ENCODE assay signal across 23 cellular contexts in genomic region chr17:8003594-8004181, GRCh38. TPM values are rescaled to one million over a fixed set of nuclear protein-coding genes. Genes with fewer than 3 reads are reported as not detected.
DNase-seq lines count a peak whose midpoint lies in the region; ATAC-seq and TF ChIP-seq lines count a peak whose summit lies in the region.
"Had no signal": no experiment of that assay in that cellular context is flagged by ENCODE, and none has a peak within 500 bp of the region (broad histone marks: within the 10 kb centered on the region; RNA-seq: fewer than 3 reads in every experiment).

No MANE protein-coding gene starts in this region.

- TF ChIP-seq CTCF in hepatocyte (IDR thresholded peaks at IDR 0.05; ENCODE audit: poor library complexity) (no peak), osteoblast (IDR thresholded peaks at IDR 0.05; ENCODE audit: extremely low read depth, low read depth, low read length) (no peak), thoracic aorta (IDR thresholded peaks at IDR 0.05) (no peak), gastroesophageal sphincter (IDR thresholded peaks at IDR 0.05) (no peak)

- H3K9me2 ChIP-seq in hepatocyte (replicated peaks; ENCODE audit: insufficient read depth) = no peaks in the 10 kb centered on the region

- H3K9me3 ChIP-seq in right cardiac atrium (ENCODE audit: control insufficient read depth, low read length) (no peaks in the 10 kb centered on the region), hepatocyte (ENCODE audit: low read depth) (no peaks in the 10 kb centered on the region), osteoblast (ENCODE audit: low read depth, low read length) (no peaks in the 10 kb centered on the region), thoracic aorta (no peaks in the 10 kb centered on the region), gastroesophageal sphincter (no peaks in the 10 kb centered on the region)

- H3K9me3 Mint-ChIP-seq in stimulated activated memory B cell treated with anti-CD40 and anti-IgM and Interleukin-4, amounts not matched to agents 10 μg/mL and 1 μg/mL and 100 μg/mL, for 72 hours = peaks cover 4% of the 10 kb centered on the region

- no peak overlapping the region for H3K4me3 Mint-ChIP-seq in stimulated activated memory B cell treated with anti-CD40 and anti-IgM and Interleukin-4, amounts not matched to agents 10 μg/mL and 1 μg/mL and 100 μg/mL, for 72 hours

- no peak overlapping the region for H3K27ac Mint-ChIP-seq in stimulated activated memory B cell treated with anti-CD40 and anti-IgM and Interleukin-4, amounts not matched to agents 10 μg/mL and 1 μg/mL and 100 μg/mL, for 72 hours
- H3K27ac Mint-ChIP-seq: naive B cell had no signal

- H3K27me3 Mint-ChIP-seq in stimulated activated memory B cell treated with anti-CD40 and anti-IgM and Interleukin-4, amounts not matched to agents 10 μg/mL and 1 μg/mL and 100 μg/mL, for 72 hours = peaks cover 58% of the 10 kb centered on the region

- 57% methylated on average over 44 of the region's 44 CpGs for WGBS in right cardiac atrium
- 63% methylated on average over 37 of the region's 44 CpGs for WGBS in hepatocyte (ENCODE audit: low lambda C conversion rate, missing lambda C conversion rate)
- whole genome bisulfite sequencing in gastroesophageal sphincter (ENCODE audit: low coverage in 1 of 2), 2 donors = no CpG with 5 or more reads among the region's 44 CpGs

- H3K4me2 ChIP-seq in hepatocyte (peak overlapping the region; percentile 82), osteoblast (ENCODE audit: insufficient read depth, low read length) (peak overlapping the region; percentile 48)

- H3K79me2 ChIP-seq in hepatocyte (no peaks in the 10 kb centered on the region), osteoblast (ENCODE audit: insufficient read depth, low read length) (no peaks in the 10 kb centered on the region)

- H4K20me1 ChIP-seq in hepatocyte (ENCODE audit: insufficient read depth, poor library complexity, severe bottlenecking) (no peaks in the 10 kb centered on the region), osteoblast (ENCODE audit: insufficient read depth, low read length) (no peaks in the 10 kb centered on the region)

- H2AFZ ChIP-seq in hepatocyte (no peak overlapping the region), osteoblast (ENCODE audit: low read length) (peak overlapping the region; percentile 51)

- H3K27ac ChIP-seq in right cardiac atrium (ENCODE audit: low read length) (no peak overlapping the region), hepatocyte (no peak overlapping the region), osteoblast (ENCODE audit: low read depth, low read length) (no peak overlapping the region), thoracic aorta (no peak overlapping the region), gastroesophageal sphincter (no peak overlapping the region)

- H3K4me3 ChIP-seq in right cardiac atrium (ENCODE audit: low read length) = no peak overlapping the region
- H3K4me3 ChIP-seq in hepatocyte = no peak overlapping the region
- H3K4me3 ChIP-seq in osteoblast (ENCODE audit: insufficient read depth, low read length) = peak overlapping the region; percentile 19
- H3K4me3 ChIP-seq in thoracic aorta = peak overlapping the region; percentile 53
- H3K4me3 ChIP-seq in gastroesophageal sphincter = peak overlapping the region in 1 of 2 donors; percentile 39
- H3K4me3 ChIP-seq: lung had no signal

- TF ChIP-seq EP300 in gastroesophageal sphincter (IDR thresholded peaks at IDR 0.05) = no peak

- TF ChIP-seq POLR2A in gastroesophageal sphincter (IDR thresholded peaks at IDR 0.05) = no peak

- H3K27me3 ChIP-seq in right cardiac atrium (ENCODE audit: control insufficient read depth, insufficient read depth) (no peaks in the 10 kb centered on the region), hepatocyte (peaks cover 63% of the 10 kb centered on the region), osteoblast (ENCODE audit: insufficient read depth, low read length) (peaks cover 29% of the 10 kb centered on the region), thoracic aorta (replicated peaks; ENCODE audit: insufficient read depth) (peaks cover 6% of the 10 kb centered on the region), gastroesophageal sphincter (peaks cover 83% of the 10 kb centered on the region)

- H3K36me3 ChIP-seq in hepatocyte (replicated peaks; ENCODE audit: insufficient read depth, low read depth) (no peaks in the 10 kb centered on the region), osteoblast (ENCODE audit: insufficient read depth, low read length) (no peaks in the 10 kb centered on the region), thoracic aorta (no peaks in the 10 kb centered on the region), gastroesophageal sphincter (no peaks in the 10 kb centered on the region)

- H3K4me1 ChIP-seq in right cardiac atrium (ENCODE audit: control insufficient read depth, insufficient read depth, low read length) (no peaks in the 10 kb centered on the region), hepatocyte (ENCODE audit: insufficient read depth) (peaks cover 9% of the 10 kb centered on the region), osteoblast (ENCODE audit: insufficient read depth, low read length) (peaks cover 16% of the 10 kb centered on the region), thoracic aorta (ENCODE audit: control insufficient read depth in 1 of 2, low read depth in 2 of 2) (peaks cover 8 to 17% of the 10 kb centered on the region in 2 donors), gastroesophageal sphincter (peaks cover 0 to 16% (median 12%) of the 10 kb centered on the region in 3 donors)

- intact Hi-C loops in right cardiac atrium (cut with DNase I) = no loop called here
- intact Hi-C loops in Right ventricle myocardium superior (cut with DNase I) = no loop called here

- H3K4me1 Mint-ChIP-seq in stimulated activated memory B cell treated with anti-CD40 and anti-IgM and Interleukin-4, amounts not matched to agents 10 μg/mL and 1 μg/mL and 100 μg/mL, for 72 hours = peaks cover 17% of the 10 kb centered on the region

- H3K36me3 Mint-ChIP-seq in stimulated activated memory B cell treated with anti-CD40 and anti-IgM and Interleukin-4, amounts not matched to agents 10 μg/mL and 1 μg/mL and 100 μg/mL, for 72 hours = no peaks in the 10 kb centered on the region

- DNase-seq in right cardiac atrium (no peak), Right ventricle myocardium superior (no peak), hepatocyte (ENCODE audit: low spot score) (no peak), osteoblast (ENCODE audit: insufficient read length, low spot score, missing footprints) (peak; percentile 15), thoracic aorta (ENCODE audit: low spot score) (no peak), HuH-7.5 (ENCODE audit: low spot score) (no peak)
- DNase-seq: activated CD4-positive, alpha-beta T cell treated with anti-CD3 and anti-CD28 coated beads, Interleukin-2, amount 50 U/mL, for 1 hour; activated naive CD4-positive, alpha-beta T cell treated with Interleukin-2 at 50 U/mL for 16 hours; activated T-cell treated with anti-CD3 and anti-CD28 coated beads for 4 hours; C1 segment of cervical spinal cord; naive B cell; NCI-H2029; NCI-H446 treated with DMSO at 0.1 percent for 48 hours; posterior cingulate gyrus; stimulated activated naive CD4-positive, alpha-beta T cell; SW 1271 had no signal

- peak; percentile 17 to 33 for ATAC-seq in right cardiac atrium
- ATAC-seq in Right ventricle myocardium superior (ENCODE audit: poor library complexity) = no peak
- ATAC-seq in thoracic aorta (ENCODE audit: insufficient number of reproducible peaks, low FRiP score, low read depth) = no peak
- ATAC-seq in gastroesophageal sphincter = no peak
- no peak for ATAC-seq in stimulated activated memory B cell treated with anti-CD40 and anti-IgM and Interleukin-4, amounts not matched to agents 10 μg/mL and 1 μg/mL and 100 μg/mL, for 72 hours

RNA-seq across cellular contexts. Expression of gene GUCY2D, which starts 1.3 kb away (rescaled TPM):
- total RNA-seq in right cardiac atrium (under 1 TPM in 3 of 4 donors, not detected in 1; 0.23 to 0.85 (median 0.31) TPM), Right ventricle myocardium superior (not detected), hepatocyte (not detected in 2 replicates), osteoblast (not detected in 2 replicates), thoracic aorta (not detected), gastroesophageal sphincter (not detected)
- polyA plus RNA-seq in right cardiac atrium (0.09 TPM), hepatocyte (1.6 and 1.9 TPM in 2 replicates)
- total RNA-seq: A673, chondrocyte, fibroblast of villous mesenchyme, RPMI7951 had no signal

RNA-seq across cellular contexts. Expression of gene ALOX15B, which starts 35.2 kb away (rescaled TPM):
- under 1 TPM; 0.25 to 0.68 (median 0.46) TPM for total RNA-seq in right cardiac atrium
- 0.54 TPM for polyA plus RNA-seq in right cardiac atrium
- total RNA-seq in Right ventricle myocardium superior = not detected
- total RNA-seq in hepatocyte = 5.7 and 6.7 TPM in 2 replicates
- polyA plus RNA-seq in hepatocyte = 26.0 and 26.1 TPM in 2 replicates
- under 0.01 TPM in 2 replicates for total RNA-seq in osteoblast
- total RNA-seq in thoracic aorta = 1 to 10 TPM in 1 of 2 donors, under 1 TPM in 1; 0.85 to 8.3 TPM
- 1 to 10 TPM in 3 of 4 donors, under 1 TPM in 1; 0.69 to 5.6 (median 2.8) TPM for total RNA-seq in gastroesophageal sphincter
- total RNA-seq: chondrocyte, fibroblast of villous mesenchyme, RPMI7951 had no signal

Comparison
In these comparisons a context has a peak if more than half of its experiments do, and no peak if none do; other contexts are left out.
1. ATAC-seq: peak in right cardiac atrium (2 of 2); none in Right ventricle myocardium superior (single experiment), thoracic aorta (single experiment), gastroesophageal sphincter (single experiment) and stimulated activated memory B cell treated with anti-CD40 and anti-IgM and Interleukin-4, amounts not matched to agents 10 μg/mL and 1 μg/mL and 100 μg/mL, for 72 hours (single experiment).
2. H3K4me3 ChIP-seq: peak in osteoblast (single experiment) and thoracic aorta (single experiment); none in right cardiac atrium (single experiment) and hepatocyte (single experiment).